Comparison of ENCODE assay signal across 2 cellular contexts in genomic region chr20:3847419-3847940, GRCh38.
TF ChIP-seq lines count a peak whose summit lies in the region.

No MANE protein-coding gene starts in this region.

TF ChIP-seq in H1, 55 proteins besides CTCF, POLR2A, EP300 and RAD21:
- TF ChIP-seq NRF1 (IDR thresholded peaks at IDR 0.05; ENCODE audit: low read depth, low read length) (no peak), CEBPB (IDR thresholded peaks at IDR 0.05; ENCODE audit: low read depth, low read length) (no peak), JUN (IDR thresholded peaks at IDR 0.05; ENCODE audit: low read depth, low read length) (no peak), KDM5A (IDR thresholded peaks at IDR 0.05; ENCODE audit: low read length) (no peak), TBP (IDR thresholded peaks at IDR 0.05; ENCODE audit: low read depth, low read length) (no peak), RNF2 (IDR thresholded peaks at IDR 0.05; ENCODE audit: borderline replicate concordance, low read depth, low read length, missing control alignments, poor library complexity, severe bottlenecking) (no peak), HDAC2 (IDR thresholded peaks at IDR 0.05; ENCODE audit: borderline replicate concordance in 1 of 2, low read depth in 2 of 2, low read length in 2 of 2) (no peak), SAP30 (IDR thresholded peaks at IDR 0.05; ENCODE audit: insufficient read depth, insufficient replicate concordance, low read length) (no peak), POLR2AphosphoS5 (IDR thresholded peaks at IDR 0.05; ENCODE audit: low read depth, low read length) (no peak), YY1 (IDR thresholded peaks at IDR 0.05; ENCODE audit: low read depth, low read length) (no peak), CREB1 (IDR thresholded peaks at IDR 0.05) (no peak), HDAC6 (IDR thresholded peaks at IDR 0.05; ENCODE audit: low read depth, low read length) (no peak)

TF ChIP-seq in neural cell, 6 proteins besides CTCF, POLR2A, EP300 and RAD21:
- TF ChIP-seq POLR2AphosphoS5 (IDR thresholded peaks at IDR 0.05) (no peak), MXI1 (conservative IDR thresholded peaks at IDR 0.05; ENCODE audit: poor library complexity, severe bottlenecking) (no peak), EZH2 (IDR thresholded peaks at IDR 0.05; ENCODE audit: borderline replicate concordance, insufficient read depth, low read length, poor library complexity, severe bottlenecking) (no peak), SMC3 (conservative IDR thresholded peaks at IDR 0.05; ENCODE audit: poor library complexity) (no peak), REST (IDR thresholded peaks at IDR 0.05; ENCODE audit: borderline replicate concordance) (no peak), TAF1 (IDR thresholded peaks at IDR 0.05; ENCODE audit: low read depth) (no peak)
